Comparison of ENCODE assay signal across 29 cellular contexts in genomic region chr7:2142386-2142785, GRCh38.
"Had no signal": no experiment of that assay in that cellular context is flagged by ENCODE, and none has a peak within 500 bp of the region (broad histone marks: within the 10 kb centered on the region; RNA-seq: fewer than 3 reads in every experiment).

No MANE protein-coding gene starts in this region.

- H3K27ac ChIP-seq: epithelial cell of prostate, gastrocnemius medialis, lower lobe of right lung, neural progenitor cell, skin epidermis, thoracic aorta, vagina had no signal

- H3K36me3 ChIP-seq: gastrocnemius medialis, neural progenitor cell had no signal

- H3K4me3 Mint-ChIP-seq: activated CD4-positive, alpha-beta memory T cell treated with anti-CD3 and anti-CD28 coated beads, Interleukin-2, amount 10 ng/mL, durations not matched to agents 7 days and 5 days; activated CD4-positive, alpha-beta T cell treated with anti-CD3 and anti-CD28 coated beads, Interleukin-2, amount 10 ng/mL, durations not matched to agents 7 days and 5 days; activated T-cell treated with anti-CD3 and anti-CD28 coated beads, Interleukin-2, amount 50 U/mL, for 24 hours; natural killer cell; neural progenitor cell; stimulated activated naive CD8-positive, alpha-beta T cell treated with anti-CD3 and anti-CD28 coated beads, Interleukin-15, Interleukin-2, amounts not matched to agents 100 ng/mL and 50 ng/mL, for 24 hours; type B pancreatic cell; WTC11 had no signal

- H3K27ac Mint-ChIP-seq: activated CD4-positive, alpha-beta memory T cell treated with anti-CD3 and anti-CD28 coated beads, Interleukin-2, amount 10 ng/mL, durations not matched to agents 7 days and 5 days; activated CD4-positive, alpha-beta T cell treated with anti-CD3 and anti-CD28 coated beads, Interleukin-2, amount 10 ng/mL, durations not matched to agents 7 days and 5 days; activated T-cell treated with anti-CD3 and anti-CD28 coated beads, Interleukin-2, amount 50 U/mL, for 24 hours; natural killer cell; neural progenitor cell; stimulated activated naive CD8-positive, alpha-beta T cell treated with anti-CD3 and anti-CD28 coated beads, Interleukin-15, Interleukin-2, amounts not matched to agents 100 ng/mL and 50 ng/mL, for 24 hours; type B pancreatic cell had no signal

- H3K27me3 ChIP-seq: gastrocnemius medialis, neural progenitor cell, vagina had no signal

- H3K9me3 Mint-ChIP-seq: activated CD4-positive, alpha-beta memory T cell treated with anti-CD3 and anti-CD28 coated beads, Interleukin-2, amount 10 ng/mL, durations not matched to agents 7 days and 5 days; activated CD4-positive, alpha-beta T cell treated with anti-CD3 and anti-CD28 coated beads, Interleukin-2, amount 10 ng/mL, durations not matched to agents 7 days and 5 days; activated T-cell treated with anti-CD3 and anti-CD28 coated beads, Interleukin-2, amount 50 U/mL, for 24 hours; natural killer cell; neural progenitor cell; stimulated activated naive CD8-positive, alpha-beta T cell treated with anti-CD3 and anti-CD28 coated beads, Interleukin-15, Interleukin-2, amounts not matched to agents 100 ng/mL and 50 ng/mL, for 24 hours; type B pancreatic cell; WTC11 had no signal

- H3K36me3 Mint-ChIP-seq: natural killer cell had no signal

- H2AFZ ChIP-seq: neural progenitor cell had no signal

- H3K9me3 ChIP-seq: gastrocnemius medialis, lower lobe of right lung, thoracic aorta, vagina had no signal

- H3K27me3 Mint-ChIP-seq: activated CD4-positive, alpha-beta memory T cell treated with anti-CD3 and anti-CD28 coated beads, Interleukin-2, amount 10 ng/mL, durations not matched to agents 7 days and 5 days; activated CD4-positive, alpha-beta T cell treated with anti-CD3 and anti-CD28 coated beads, Interleukin-2, amount 10 ng/mL, durations not matched to agents 7 days and 5 days; activated T-cell treated with anti-CD3 and anti-CD28 coated beads, Interleukin-2, amount 50 U/mL, for 24 hours; stimulated activated naive CD8-positive, alpha-beta T cell treated with anti-CD3 and anti-CD28 coated beads, Interleukin-15, Interleukin-2, amounts not matched to agents 100 ng/mL and 50 ng/mL, for 24 hours; type B pancreatic cell had no signal

- DNase-seq: activated CD4-positive, alpha-beta memory T cell treated with anti-CD3 and anti-CD28 coated beads, Interleukin-2, amount 10 ng/mL, durations not matched to agents 7 days and 5 days; activated CD4-positive, alpha-beta T cell treated with anti-CD3 and anti-CD28 coated beads for 1 hour; activated CD4-positive, alpha-beta T cell treated with anti-CD3 and anti-CD28 coated beads, Interleukin-2, amount 10 ng/mL, durations not matched to agents 7 days and 5 days; activated CD8-positive, alpha-beta memory T cell treated with anti-CD3 and anti-CD28 coated beads, Interleukin-2, amount 50 U/mL, for 48 hours; activated gamma-delta T cell treated with Interleukin-2 at 50 U/mL for 16 hours; activated naive CD4-positive, alpha-beta T cell treated with anti-CD3 and anti-CD28 coated beads, Interleukin-2, amount 50 U/mL, for 16 hours; activated T-cell treated with anti-CD3 and anti-CD28 coated beads, Interleukin-2, amount 50 U/mL, for 24 hours; amniotic stem cell; central memory CD4-positive, alpha-beta T cell; dermis blood vessel endothelial cell; effector CD4-positive, alpha-beta T cell; gastrocnemius medialis; glutamatergic neuron; left colon; lower lobe of right lung; mesenchymal stem cell; natural killer cell; stimulated activated CD4-positive, alpha-beta T cell treated with anti-CD3 and anti-CD28 coated beads, Interleukin-12 subunit alpha, Interleukin-12 subunit beta, amount 100 ng/mL, for 4 hours; stimulated activated CD4-positive, alpha-beta T cell treated with anti-CD3 and anti-CD28 coated beads, Interleukin-4, amount 100 ng/mL, for 1 hour; T-helper 2 cell had no signal

- H3K9ac ChIP-seq: neural progenitor cell had no signal

- H3K4me1 ChIP-seq: lower lobe of right lung, neural progenitor cell, vagina had no signal

- H3K4me2 ChIP-seq: neural progenitor cell had no signal

- ATAC-seq: left colon, lower lobe of right lung, natural killer cell, sciatic nerve had no signal

- H3K4me3 ChIP-seq: gastrocnemius medialis, lower lobe of right lung, neural progenitor cell, skin epidermis, thoracic aorta, vagina had no signal
